Comparison of ENCODE assay signal across 18 cellular contexts in the genomic region with DNA sequence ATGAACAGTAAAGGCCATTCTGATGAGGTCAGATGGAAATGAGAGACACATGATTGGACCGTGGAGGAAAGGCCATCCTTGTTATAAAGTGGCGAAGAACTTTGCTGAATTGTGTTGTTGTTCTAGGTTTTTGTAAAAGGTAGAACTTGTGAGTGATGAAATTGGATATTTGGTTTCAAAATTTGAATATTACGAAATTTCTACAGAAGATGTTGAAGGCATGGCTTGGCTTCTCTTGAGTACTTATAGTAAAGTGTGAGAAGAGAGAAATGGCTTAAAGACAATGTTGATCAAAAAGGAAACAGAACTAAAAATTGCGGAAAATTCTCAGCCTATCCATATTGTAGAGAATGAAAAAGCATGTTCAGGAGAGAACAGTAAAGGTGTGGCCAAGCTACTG.
"Had no signal": no experiment of that assay in that cellular context is flagged by ENCODE, and none has a peak within 500 bp of the region (broad histone marks: within the 10 kb centered on the region; RNA-seq: fewer than 3 reads in every experiment).

No MANE protein-coding gene starts in this region.

- DNase-seq: activated CD4-positive, alpha-beta memory T cell treated with anti-CD3 and anti-CD28 coated beads, Interleukin-2, amount 10 ng/mL, durations not matched to agents 7 days and 5 days; activated CD4-positive, alpha-beta T cell treated with anti-CD3 and anti-CD28 coated beads for 4 hours; activated CD4-positive, CD25-positive, alpha-beta regulatory T cell; activated effector memory CD4-positive, alpha-beta T cell treated with Interleukin-2 at 50 U/mL for 16 hours; activated naive CD4-positive, alpha-beta T cell treated with anti-CD3 and anti-CD28 coated beads, Interleukin-2, amount 10 ng/mL, durations not matched to agents 7 days and 5 days; activated T-cell treated with anti-CD3 and anti-CD28 coated beads, Interleukin-2, amount 50 U/mL, for 72 hours; anterior cingulate cortex; body of pancreas; effector memory CD4-positive, alpha-beta T cell; lower lobe of right lung; naive B cell; small intestine; stimulated activated CD4-positive, alpha-beta T cell treated with anti-CD3 and anti-CD28 coated beads, Interleukin-2, amount 100 ng/mL, for 24 hours; stimulated activated naive CD8-positive, alpha-beta T cell treated with anti-CD3 and anti-CD28 coated beads, Interleukin-15, amount 100 ng/mL, for 72 hours; T-helper 17 cell had no signal

- H3K4me1 ChIP-seq: body of pancreas, lower lobe of right lung had no signal

- H3K27ac ChIP-seq: body of pancreas, lower lobe of right lung, tibial nerve had no signal

- H3K36me3 Mint-ChIP-seq: activated naive CD4-positive, alpha-beta T cell treated with anti-CD3 and anti-CD28 coated beads, Interleukin-2, amount 10 ng/mL, durations not matched to agents 7 days and 5 days; naive B cell; stimulated activated effector memory CD8-positive, alpha-beta T cell treated with anti-CD3 and anti-CD28 coated beads, Interleukin-12 subunit alpha, Interleukin-12 subunit beta, amount 100 ng/mL, for 72 hours had no signal

- H3K27ac Mint-ChIP-seq: activated CD4-positive, alpha-beta memory T cell treated with anti-CD3 and anti-CD28 coated beads, Interleukin-2, amount 10 ng/mL, durations not matched to agents 7 days and 5 days; activated naive CD4-positive, alpha-beta T cell treated with anti-CD3 and anti-CD28 coated beads, Interleukin-2, amount 10 ng/mL, durations not matched to agents 7 days and 5 days; activated T-cell treated with anti-CD3 and anti-CD28 coated beads, Interleukin-2, amount 50 U/mL, for 72 hours; naive B cell; stimulated activated effector memory CD8-positive, alpha-beta T cell treated with anti-CD3 and anti-CD28 coated beads, Interleukin-12 subunit alpha, Interleukin-12 subunit beta, amount 100 ng/mL, for 72 hours; stimulated activated naive CD8-positive, alpha-beta T cell treated with anti-CD3 and anti-CD28 coated beads, Interleukin-15, amount 100 ng/mL, for 72 hours; T-helper 17 cell had no signal

- H3K9me3 ChIP-seq: body of pancreas, lower lobe of right lung had no signal

- H3K27me3 ChIP-seq: body of pancreas, tibial nerve had no signal

- H3K9me3 Mint-ChIP-seq: activated CD4-positive, alpha-beta memory T cell treated with anti-CD3 and anti-CD28 coated beads, Interleukin-2, amount 10 ng/mL, durations not matched to agents 7 days and 5 days; activated naive CD4-positive, alpha-beta T cell treated with anti-CD3 and anti-CD28 coated beads, Interleukin-2, amount 10 ng/mL, durations not matched to agents 7 days and 5 days; stimulated activated naive CD8-positive, alpha-beta T cell treated with anti-CD3 and anti-CD28 coated beads, Interleukin-15, amount 100 ng/mL, for 72 hours had no signal

- H3K36me3 ChIP-seq: lower lobe of right lung, tibial nerve had no signal

- H3K4me3 ChIP-seq: body of pancreas, lower lobe of right lung, tibial nerve had no signal

- H3K4me1 Mint-ChIP-seq: activated CD4-positive, alpha-beta memory T cell treated with anti-CD3 and anti-CD28 coated beads, Interleukin-2, amount 10 ng/mL, durations not matched to agents 7 days and 5 days; activated naive CD4-positive, alpha-beta T cell treated with anti-CD3 and anti-CD28 coated beads, Interleukin-2, amount 10 ng/mL, durations not matched to agents 7 days and 5 days; naive B cell; stimulated activated naive CD8-positive, alpha-beta T cell treated with anti-CD3 and anti-CD28 coated beads, Interleukin-15, amount 100 ng/mL, for 72 hours had no signal

- H3K4me3 Mint-ChIP-seq: activated CD4-positive, alpha-beta memory T cell treated with anti-CD3 and anti-CD28 coated beads, Interleukin-2, amount 10 ng/mL, durations not matched to agents 7 days and 5 days; activated naive CD4-positive, alpha-beta T cell treated with anti-CD3 and anti-CD28 coated beads, Interleukin-2, amount 10 ng/mL, durations not matched to agents 7 days and 5 days; activated T-cell treated with anti-CD3 and anti-CD28 coated beads, Interleukin-2, amount 50 U/mL, for 72 hours; naive B cell; neural crest cell; stimulated activated effector memory CD8-positive, alpha-beta T cell treated with anti-CD3 and anti-CD28 coated beads, Interleukin-12 subunit alpha, Interleukin-12 subunit beta, amount 100 ng/mL, for 72 hours; stimulated activated naive CD8-positive, alpha-beta T cell treated with anti-CD3 and anti-CD28 coated beads, Interleukin-15, amount 100 ng/mL, for 72 hours; T-helper 17 cell had no signal
